In genomic region chr11:62880803-62881578, GRCh38 we compare ENCODE assay signal across 8 cellular contexts. TPM values are rescaled to one million over a fixed set of nuclear protein-coding genes. Genes with fewer than 3 reads are reported as not detected.
DNase-seq lines count a peak whose midpoint lies in the region; TF ChIP-seq lines count a peak whose summit lies in the region.

Gene SLC3A2, plus strand, starts transcription at chr11:62880896. Its CDS starts 128 bp downstream, at chr11:62881024.

- TF ChIP-seq CTCF in neutrophil (IDR thresholded peaks at IDR 0.05) = peak; percentile 89

- H3K4me3 ChIP-seq in GM23248 (peak within 1 kb of the TSS; percentile 93), SJCRH30 (peak within 1 kb of the TSS; percentile 96), neutrophil (ENCODE audit: low read depth in 1 of 2, low read length in 1 of 2) (peak within 1 kb of the TSS; percentile 76 to 90)

- peak within 1 kb of the TSS; percentile 100 for H3K9ac ChIP-seq in GM23248

- no peaks in the 10 kb centered on the region for H3K9me2 ChIP-seq in GM23248 (ENCODE audit: insufficient read depth)

- DNase-seq in G401 (ENCODE audit: low spot score) = peak; percentile 84
- DNase-seq in GM23248 = peak; percentile 96
- DNase-seq in LHCN-M2 (ENCODE audit: low read depth) = peak; percentile 81
- DNase-seq in SJCRH30 = peak; percentile 81 to 85
- DNase-seq in activated gamma-delta T cell treated with anti-CD3 and anti-CD28 coated beads, Interleukin-2, amount 50 U/mL, for 16 hours (ENCODE audit: low read depth) = peak; percentile 74
- peak; percentile 81 for DNase-seq in foreskin melanocyte
- peak; percentile 82 for DNase-seq in superior temporal gyrus (ENCODE audit: extremely low spot score)

- in situ Hi-C loops in G401 (cut with HindIII; ENCODE audit: low sequenced_read_pairs) = no loop called here
- in situ Hi-C loops in GM23248 (cut with MboI) = no loop called here

- peaks cover 40% of the 10 kb centered on the region for H3K4me1 ChIP-seq in GM23248 (ENCODE audit: insufficient read depth)
- H3K4me1 ChIP-seq in SJCRH30 = peaks cover 20% of the 10 kb centered on the region
- H3K4me1 ChIP-seq in neutrophil (ENCODE audit: control insufficient read depth in 1 of 2, insufficient read depth in 1 of 2, low read depth in 1 of 2, low read length in 1 of 2) = peaks cover 24 to 28% of the 10 kb centered on the region in 2 experiments

- peaks cover 52% of the 10 kb centered on the region for H3F3A ChIP-seq in GM23248 (ENCODE audit: insufficient read depth)

- H3K27ac ChIP-seq in GM23248 (peak within 1 kb of the TSS; percentile 99), SJCRH30 (peak within 1 kb of the TSS; percentile 91), neutrophil (peak within 1 kb of the TSS; percentile 89)

- H2AFZ ChIP-seq in GM23248 = peak within 1 kb of the TSS; percentile 65

- no peaks in the 10 kb centered on the region for H3K27me3 ChIP-seq in GM23248 (replicated peaks; ENCODE audit: insufficient read depth)
- H3K27me3 ChIP-seq in SJCRH30 = no peaks in the 10 kb centered on the region
- H3K27me3 ChIP-seq in neutrophil = no peaks in the 10 kb centered on the region

- H3K9me3 ChIP-seq in GM23248 (ENCODE audit: low read depth) (no peaks in the 10 kb centered on the region), SJCRH30 (replicated peaks) (no peaks in the 10 kb centered on the region), neutrophil (no peaks in the 10 kb centered on the region)

- H3K79me2 ChIP-seq in GM23248 (ENCODE audit: insufficient read depth) = peaks cover 52% of the 10 kb centered on the region

- H3K4me2 ChIP-seq in GM23248 (ENCODE audit: unreplicated experiment) = peak within 1 kb of the TSS; percentile 97

- peaks cover 10% of the 10 kb centered on the region; the same call in 1 of the 2 replicates for H4K20me1 ChIP-seq in GM23248 (ENCODE audit: insufficient read depth)

- H3K36me3 ChIP-seq in GM23248 (ENCODE audit: low read depth) = peaks cover 41% of the 10 kb centered on the region
- peaks cover 56% of the 10 kb centered on the region for H3K36me3 ChIP-seq in SJCRH30
- H3K36me3 ChIP-seq in neutrophil = peaks cover 27% of the 10 kb centered on the region

- WGBS in GM23248 (ENCODE audit: low coverage in 1 of 2, low lambda C conversion rate in 2 of 2, missing lambda C conversion rate in 2 of 2), 2 experiments = 0 to 2% methylated on average over 47 to 52 of the region's 69 CpGs

RNA-seq across cellular contexts. Expression of gene SLC3A2, which starts in this region (rescaled TPM):
- 225 and 239 TPM in 2 replicates for total RNA-seq in G401 (2014; rRNA removed; shearing (Covaris generic))
- total RNA-seq in GM23248 (2014; rRNA removed; shearing (Covaris generic)) = 290 and 301 TPM in 2 replicates
- 310 and 319 TPM in 2 replicates for polyA plus RNA-seq in GM23248 (2016; fragmentation: Nextera tagmentation; extraction: Ambion mirVana)
- total RNA-seq in LHCN-M2 (2014; rRNA removed) = 121 and 132 TPM in 2 replicates
- polyA plus RNA-seq in LHCN-M2 (2012) = 231 TPM
- total RNA-seq in SJCRH30 (2014; rRNA removed; shearing (Covaris generic)) = 106 and 109 TPM in 2 replicates

Comparison
In these comparisons a context has a peak if more than half of its experiments do, and no peak if none do; other contexts are left out.
1. Peak in every context shown above with its lines: DNase-seq, H3K4me3 ChIP-seq and H3K27ac ChIP-seq.